In genomic region chr4:5006932-5007331, GRCh38 we compare ENCODE assay signal across 2 cellular contexts. TPM values are rescaled to one million over a fixed set of nuclear protein-coding genes. Genes with fewer than 3 reads are reported as not detected.
"Had no signal": no experiment of that assay in that cellular context is flagged by ENCODE, and none has a peak within 500 bp of the region (broad histone marks: within the 10 kb centered on the region; RNA-seq: fewer than 3 reads in every experiment).

No MANE protein-coding gene starts in this region.

RNA-seq across cellular contexts. Expression of gene CYTL1, which starts 12.3 kb away (rescaled TPM):
- total RNA-seq: G401, GM12878 had no signal
- polyA plus RNA-seq: GM12878 had no signal
